In the genomic region with DNA sequence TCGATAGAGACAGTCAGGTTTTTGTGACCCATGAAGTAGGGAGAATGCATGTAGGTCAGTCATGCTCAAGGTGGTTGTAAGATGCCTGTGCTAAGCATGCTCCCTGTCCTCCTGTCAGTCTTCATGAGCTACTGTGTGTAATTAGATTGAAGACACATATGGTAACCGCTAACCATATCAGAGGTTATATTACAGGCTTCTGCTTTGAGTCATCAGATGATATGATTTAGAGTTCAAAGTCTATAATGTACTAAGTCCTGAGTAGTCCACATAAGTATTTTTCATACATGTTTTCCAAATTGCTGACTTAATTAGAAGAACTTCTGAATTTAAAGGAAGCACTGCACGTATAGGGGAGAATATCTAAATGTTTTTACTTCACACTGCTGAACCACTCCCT, we compare ENCODE assay signal across 17 cellular contexts. TPM values are rescaled to one million over a fixed set of nuclear protein-coding genes. Genes with fewer than 3 reads are reported as not detected.
"Had no signal": no experiment of that assay in that cellular context is flagged by ENCODE, and none has a peak within 500 bp of the region (broad histone marks: within the 10 kb centered on the region; RNA-seq: fewer than 3 reads in every experiment).

No MANE protein-coding gene starts in this region.

RNA-seq across cellular contexts. Expression of gene XAGE1B, which starts 31.9 kb away (rescaled TPM):
- total RNA-seq: colonic mucosa, dermis microvascular lymphatic vessel endothelial cell, endodermal cell, esophagus mucosa, esophagus squamous epithelium, gastrocnemius medialis, glomerular endothelial cell, heart right ventricle, kidney epithelial cell, left cardiac atrium, left lobe of liver, left ventricle myocardium inferior, liver, mammary epithelial cell, mononuclear cell, myocyte had no signal
- polyA plus RNA-seq: heart right ventricle, keratinocyte, liver, mammary epithelial cell had no signal

RNA-seq across cellular contexts. Expression of gene XAGE1A, which starts 53.2 kb away (rescaled TPM):
- total RNA-seq: colonic mucosa, dermis microvascular lymphatic vessel endothelial cell, endodermal cell, esophagus mucosa, esophagus squamous epithelium, gastrocnemius medialis, glomerular endothelial cell, heart right ventricle, kidney epithelial cell, left cardiac atrium, left lobe of liver, left ventricle myocardium inferior, liver, mammary epithelial cell, mononuclear cell, myocyte had no signal
- polyA plus RNA-seq: heart right ventricle, keratinocyte, liver, mammary epithelial cell had no signal
